In genomic region chr1:188668083-188668482, GRCh38 we compare ENCODE assay signal across 22 cellular contexts.
DNase-seq lines count a peak whose midpoint lies in the region; ATAC-seq and TF ChIP-seq lines count a peak whose summit lies in the region.
"Had no signal": no experiment of that assay in that cellular context is flagged by ENCODE, and none has a peak within 500 bp of the region (broad histone marks: within the 10 kb centered on the region; RNA-seq: fewer than 3 reads in every experiment).

No MANE protein-coding gene starts in this region.

- H3K9ac ChIP-seq in mammary epithelial cell (ENCODE audit: insufficient read depth, low read length) = no peak overlapping the region

- no peaks in the 10 kb centered on the region for H3K9me3 ChIP-seq in mammary epithelial cell (replicated peaks; ENCODE audit: insufficient read depth, low read length)
- H3K9me3 ChIP-seq: tibial artery had no signal

- dilution Hi-C loops in mammary epithelial cell (cut with HindIII; ENCODE audit: low sequenced_read_pairs) = no loop called here

- no TSS peak for BruUV-seq in mammary epithelial cell (replicated peaks; lab: Mats Ljungman, UMichigan)

- ATAC-seq in HG03457 (IDR thresholded peaks at IDR 0.05; ENCODE audit: unreplicated experiment) = no peak
- ATAC-seq: activated T-cell treated with anti-CD3 and anti-CD28 coated beads, Interleukin-2, amount 50 U/mL, for 4 hours; CD8-positive, alpha-beta T cell; left cardiac atrium; Right ventricle myocardium inferior had no signal

- H3K4me2 ChIP-seq in mammary epithelial cell (ENCODE audit: insufficient read depth, low read depth, low read length) = no peak overlapping the region
- H3K4me2 ChIP-seq: hepatocyte had no signal

- no peak overlapping the region for H2AFZ ChIP-seq in mammary epithelial cell (ENCODE audit: low read depth, low read length)
- H2AFZ ChIP-seq: hepatocyte had no signal

- peak; percentile 15 to 23 for TF ChIP-seq CTCF in mammary epithelial cell (conservative IDR thresholded peaks at IDR 0.05 in 1 of 2, IDR thresholded peaks at IDR 0.05 in 1 of 2; ENCODE audit: extremely low read depth in 1 of 2, insufficient read depth in 1 of 2, low read depth in 1 of 2, low read length in 2 of 2)

- DNase-seq in SKM-1 (lab: John Stamatoyannopoulos, UW; ENCODE audit: unreplicated experiment) (peak; percentile 19), SKM-1 treated with dmso at 0.1 percent for 144 hours (lab: John Stamatoyannopoulos, UW; ENCODE audit: unreplicated experiment) (no peak), NAMALWA (ENCODE audit: low spot score) (peak; percentile 35), mammary epithelial cell (no peak), DMS79 treated with DMSO at 0.1 percent for 48 hours (lab: John Stamatoyannopoulos, UW) (no peak), NCI-H774 (lab: John Stamatoyannopoulos, UW) (no peak)
- DNase-seq in stimulated activated CD4-positive, alpha-beta T cell treated with anti-CD3 and anti-CD28 coated beads, Interleukin-12 subunit alpha, Interleukin-12 subunit beta, amount 100 ng/mL, for 4 hours = no peak
- DNase-seq: activated CD4-positive, alpha-beta T cell treated with anti-CD3 and anti-CD28 coated beads, Interleukin-2, amount 50 U/mL, for 4 hours; activated naive CD8-positive, alpha-beta T cell treated with anti-CD3 and anti-CD28 coated beads for 36 hours; activated T-cell treated with anti-CD3 and anti-CD28 coated beads, Interleukin-2, amount 50 U/mL, for 4 hours; CD8-positive, alpha-beta T cell; effector CD8-positive, alpha-beta T cell; GF-D8; left cardiac atrium; NCI-H187 treated with DMSO at 0.1 percent for 48 hours; occipital lobe; T1000; tibial artery had no signal

- CTCF ChIA-PET in mammary epithelial cell (lab: Charles Lee; ENCODE audit: low non-redundant PET) = no interaction called here

- 30% methylated on average over 2 of the region's 2 CpGs for WGBS in mammary epithelial cell (ENCODE audit: low coverage, missing lambda C conversion rate)

- intact Hi-C loops in mammary epithelial cell (cut with micrococcal nuclease) = no loop called here

- in situ Hi-C loops in mammary epithelial cell (cut with MboI; ENCODE audit: low sequenced_read_pairs in 2 of 2) = no loop called here

- no peaks in the 10 kb centered on the region for H3K36me3 ChIP-seq in mammary epithelial cell (ENCODE audit: insufficient read depth, low read length)
- H3K36me3 ChIP-seq: cardiac muscle cell, tibial artery had no signal

- H3K27ac ChIP-seq in mammary epithelial cell (ENCODE audit: insufficient read depth, low read depth, low read length) = no peak overlapping the region
- H3K27ac ChIP-seq: cardiac muscle cell, hepatocyte, tibial artery had no signal

- no peaks in the 10 kb centered on the region for H4K20me1 ChIP-seq in mammary epithelial cell (ENCODE audit: insufficient read depth, low read length)

- H3K4me3 ChIP-seq in mammary epithelial cell (replicated peaks in 1 of 3; ENCODE audit: insufficient read depth in 1 of 3, low read depth in 2 of 3, low read length in 3 of 3) = no peak overlapping the region
- H3K4me3 ChIP-seq: cardiac muscle cell, hepatocyte, tibial artery had no signal

- H3K27me3 ChIP-seq in mammary epithelial cell (ENCODE audit: insufficient read depth, low read length) = no peaks in the 10 kb centered on the region
- H3K27me3 ChIP-seq: cardiac muscle cell, hepatocyte, tibial artery had no signal

- peaks cover 11% of the 10 kb centered on the region for H3K4me1 ChIP-seq in mammary epithelial cell (ENCODE audit: insufficient read depth, low read length)
- H3K4me1 ChIP-seq: tibial artery had no signal

- no peaks in the 10 kb centered on the region for H3K79me2 ChIP-seq in mammary epithelial cell (ENCODE audit: insufficient read depth, low read length)
- H3K79me2 ChIP-seq: hepatocyte had no signal

Comparison
In these comparisons a context has a peak if more than half of its experiments do, and no peak if none do; other contexts are left out.
1. DNase-seq: peak in SKM-1 (single experiment) and NAMALWA (single experiment); none in SKM-1 treated with dmso at 0.1 percent for 144 hours (single experiment), mammary epithelial cell (single experiment), stimulated activated CD4-positive, alpha-beta T cell treated with anti-CD3 and anti-CD28 coated beads, Interleukin-12 subunit alpha, Interleukin-12 subunit beta, amount 100 ng/mL, for 4 hours (single experiment), DMS79 treated with DMSO at 0.1 percent for 48 hours (single experiment) and NCI-H774 (single experiment).